ENCODE assay signal across 1 cellular context in genomic region chr1:114757455-114758250, GRCh38.
TF ChIP-seq lines count a peak whose summit lies in the region.

Gene CSDE1, minus strand, starts transcription at chr1:114757984. Its CDS starts 18,094 bp downstream, at chr1:114739890.

TF ChIP-seq in HepG2, 621 proteins besides CTCF, POLR2A, EP300 and RAD21 (continued from another document and continues in another):
- TF ChIP-seq NFAT5 (CRISPR knock-in tag; IDR thresholded peaks at IDR 0.05) (no peak), MIER3 (CRISPR knock-in tag; IDR thresholded peaks at IDR 0.05; ENCODE audit: borderline replicate concordance) (no peak), MED13 (CRISPR knock-in tag; IDR thresholded peaks at IDR 0.05) (no peak), SP4 (CRISPR knock-in tag; IDR thresholded peaks at IDR 0.05) (peak; percentile 62), PHB2 (IDR thresholded peaks at IDR 0.05; ENCODE audit: partially characterized antibody) (no peak), CBX1 (IDR thresholded peaks at IDR 0.05; ENCODE audit: low read depth) (peak; percentile 55), ZNF484 (CRISPR knock-in tag; IDR thresholded peaks at IDR 0.05; ENCODE audit: borderline replicate concordance, low read depth) (no peak), FOXJ3 (CRISPR knock-in tag; IDR thresholded peaks at IDR 0.05; ENCODE audit: borderline replicate concordance) (no peak), ZNF264 (CRISPR knock-in tag; IDR thresholded peaks at IDR 0.05) (no peak), RARG (CRISPR knock-in tag; IDR thresholded peaks at IDR 0.05; ENCODE audit: low read depth) (no peak), RAD51 (IDR thresholded peaks at IDR 0.05; ENCODE audit: borderline replicate concordance) (no peak), ZBTB7B (CRISPR knock-in tag; IDR thresholded peaks at IDR 0.05) (no peak), ZNF543 (CRISPR knock-in tag; IDR thresholded peaks at IDR 0.05) (peak; percentile 89; the same call in 1 of the 2 replicates), DZIP1 (CRISPR knock-in tag; IDR thresholded peaks at IDR 0.05) (no peak), FOXM1 (CRISPR knock-in tag; IDR thresholded peaks at IDR 0.05) (no peak), HINFP (CRISPR knock-in tag; IDR thresholded peaks at IDR 0.05; ENCODE audit: low read depth) (no peak), PAWR (CRISPR knock-in tag; IDR thresholded peaks at IDR 0.05; ENCODE audit: borderline replicate concordance) (no peak), SIX4 (CRISPR knock-in tag; IDR thresholded peaks at IDR 0.05) (no peak; the same call in 1 of the 2 replicates), KAT7 (CRISPR knock-in tag; IDR thresholded peaks at IDR 0.05; ENCODE audit: borderline replicate concordance) (peak; percentile 42; the same call in 1 of the 2 replicates), KLF9 (CRISPR knock-in tag; IDR thresholded peaks at IDR 0.05; ENCODE audit: low read depth) (0 out of 2 replicates have a peak, but pooled peaks have one; percentile 12), NCOA5 (CRISPR knock-in tag; IDR thresholded peaks at IDR 0.05) (no peak), RXRB (CRISPR knock-in tag; IDR thresholded peaks at IDR 0.05; ENCODE audit: borderline replicate concordance) (peak; percentile 40; the same call in 1 of the 2 replicates), HCFC1 (IDR thresholded peaks at IDR 0.05; ENCODE audit: low read depth, low read length) (peak; percentile 88), HNF4G (IDR thresholded peaks at IDR 0.05; ENCODE audit: borderline replicate concordance, low read depth, low read length) (no peak; the same call in 1 of the 2 replicates), HNF4G (CRISPR knock-in tag; IDR thresholded peaks at IDR 0.05; ENCODE audit: borderline replicate concordance, low read depth) (no peak), ZNF276 (CRISPR knock-in tag; IDR thresholded peaks at IDR 0.05; ENCODE audit: low read depth) (peak; percentile 76; the same call in 1 of the 2 replicates), ZNF556 (CRISPR knock-in tag; IDR thresholded peaks at IDR 0.05; ENCODE audit: borderline replicate concordance) (peak; percentile 69; the same call in 1 of the 2 replicates), SRSF1 (optimal IDR thresholded peaks at IDR 0.05; ENCODE audit: low read depth, low read length) (peak; percentile 89), ZNF136 (CRISPR knock-in tag; IDR thresholded peaks at IDR 0.05; ENCODE audit: low read depth) (0 out of 2 replicates have a peak, but pooled peaks have one; percentile 65), ZNF781 (CRISPR knock-in tag; IDR thresholded peaks at IDR 0.05; ENCODE audit: borderline replicate concordance, not compliant biosample characterization) (no peak), ZNF558 (CRISPR knock-in tag; IDR thresholded peaks at IDR 0.05; ENCODE audit: borderline replicate concordance) (no peak), MBD4 (IDR thresholded peaks at IDR 0.05; ENCODE audit: borderline replicate concordance, low read length) (no peak), FOXK2 (IDR thresholded peaks at IDR 0.05) (peak; percentile 75; the same call in 1 of the 2 replicates), FOXP4 (CRISPR knock-in tag; IDR thresholded peaks at IDR 0.05) (0 out of 2 replicates have a peak, but pooled peaks have one; percentile 8), ZNF451 (CRISPR knock-in tag; IDR thresholded peaks at IDR 0.05) (peak; percentile 57), ZNF841 (CRISPR knock-in tag; IDR thresholded peaks at IDR 0.05; ENCODE audit: borderline replicate concordance) (no peak), FOXK1 (CRISPR knock-in tag; IDR thresholded peaks at IDR 0.05; ENCODE audit: borderline replicate concordance, low read depth) (peak; percentile 61; the same call in 1 of the 2 replicates), ZNF737 (CRISPR knock-in tag; IDR thresholded peaks at IDR 0.05; ENCODE audit: borderline replicate concordance) (no peak), ZBTB34 (CRISPR knock-in tag; IDR thresholded peaks at IDR 0.05) (peak; percentile 53; the same call in 1 of the 2 replicates), ZNF354B (CRISPR knock-in tag; IDR thresholded peaks at IDR 0.05) (no peak), FOSL2 (CRISPR knock-in tag; IDR thresholded peaks at IDR 0.05) (no peak; the same call in 1 of the 2 replicates), BRCA1 (CRISPR knock-in tag; IDR thresholded peaks at IDR 0.05) (no peak)
- TF ChIP-seq, protein P1, sequence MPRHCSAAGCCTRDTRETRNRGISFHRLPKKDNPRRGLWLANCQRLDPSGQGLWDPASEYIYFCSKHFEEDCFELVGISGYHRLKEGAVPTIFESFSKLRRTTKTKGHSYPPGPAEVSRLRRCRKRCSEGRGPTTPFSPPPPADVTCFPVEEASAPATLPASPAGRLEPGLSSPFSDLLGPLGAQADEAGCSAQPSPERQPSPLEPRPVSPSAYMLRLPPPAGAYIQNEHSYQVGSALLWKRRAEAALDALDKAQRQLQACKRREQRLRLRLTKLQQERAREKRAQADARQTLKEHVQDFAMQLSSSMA (CRISPR knock-in tag; IDR thresholded peaks at IDR 0.05): peak; percentile 83; the same call in 1 of the 2 replicates
